ENCODE assay signal across 8 cellular contexts in the genomic region with DNA sequence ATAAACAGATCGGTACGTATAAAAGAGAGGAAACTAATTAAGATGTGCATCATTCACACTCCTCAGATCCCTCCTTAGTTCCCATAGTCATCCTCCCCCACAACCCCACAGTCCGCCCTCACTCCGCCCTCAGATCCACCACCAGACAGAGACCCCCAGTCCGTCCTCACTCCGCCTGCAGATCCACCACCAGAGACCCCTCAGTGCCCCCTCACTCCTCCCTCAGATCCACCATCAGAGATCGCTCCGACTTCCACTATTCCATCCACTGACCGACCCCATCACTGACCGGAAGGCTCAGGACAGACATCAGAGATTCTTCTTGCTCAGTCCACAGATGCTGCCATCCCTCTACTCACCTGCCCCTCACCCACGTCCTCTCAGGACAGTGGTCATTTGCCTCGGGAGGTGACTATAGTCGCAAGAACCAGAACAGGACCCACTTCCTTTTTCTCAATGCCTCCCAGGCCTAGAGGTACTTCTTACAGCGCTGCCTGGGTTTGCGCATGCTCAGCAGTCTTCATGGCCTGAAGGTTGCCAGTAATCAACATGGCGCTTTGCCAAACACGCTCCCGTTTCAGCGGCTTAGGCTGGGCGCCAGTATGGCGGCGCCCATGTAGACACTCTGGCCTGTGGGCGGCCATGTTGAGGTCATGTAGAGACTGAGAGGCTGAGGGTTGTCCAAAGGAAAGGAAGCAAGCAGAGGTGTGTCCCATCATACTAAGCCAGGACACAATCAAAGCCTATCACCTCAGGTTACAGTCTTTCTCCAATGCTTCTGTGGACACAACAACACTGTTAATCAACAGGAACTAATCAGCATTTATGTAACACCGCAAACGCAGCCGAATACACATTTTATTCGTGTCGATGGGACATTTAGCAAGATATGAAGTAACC. TPM values are rescaled to one million over a fixed set of nuclear protein-coding genes. Genes with fewer than 3 reads are reported as not detected.
DNase-seq lines count a peak whose midpoint lies in the region; ATAC-seq, FAIRE-seq and TF ChIP-seq lines count a peak whose summit lies in the region.

A gene (minus strand): TSS at position 508 of the 900 bp plus-strand sequence. CDS start 3,009 bp downstream, outside the sequence.

- peak within 1 kb of the TSS; percentile 89 for H3K4me3 ChIP-seq in AG09309 (ENCODE audit: control insufficient read depth, low read depth, low read length)
- H3K4me3 ChIP-seq in keratinocyte (ENCODE audit: control insufficient read depth in 2 of 3, extremely low read depth in 1 of 3, insufficient read depth in 2 of 3, low read depth in 1 of 3, low read length in 3 of 3) = peak within 1 kb of the TSS; percentile 65 to 92 (median 71)

- DNase-seq in AG09309 (ENCODE audit: low read depth) = peak; percentile 92
- peak; percentile 85 to 96 for DNase-seq in NCI-H446 (lab: John Stamatoyannopoulos, UW)
- peak; percentile 90 for DNase-seq in activated CD4-positive, CD25-positive, alpha-beta regulatory T cell treated with anti-CD3 and anti-CD28 coated beads, Interleukin-2, amount 50 U/mL, for 16 hours (ENCODE audit: low read depth, low spot score)
- peak; percentile 42 to 91 for DNase-seq in cerebellar nuclear complex (lab: John Stamatoyannopoulos, UW)
- peak; percentile 80 for DNase-seq in keratinocyte (ENCODE audit: low read depth, low spot score)
- DNase-seq in stimulated activated CD4-positive, alpha-beta T cell treated with anti-CD3 and anti-CD28 coated beads, Interleukin-15, amount 100 ng/mL, for 1 hour (ENCODE audit: low read depth in 1 of 2, low spot score in 1 of 2) = peak; percentile 87 to 96

- peak; percentile 93 for FAIRE-seq in keratinocyte (lab: Jason Lieb, UNC)

- no peaks in the 10 kb centered on the region for H3K36me3 ChIP-seq in keratinocyte (ENCODE audit: control insufficient read depth in 2 of 2, extremely low read depth in 1 of 2, insufficient read depth in 2 of 2, low read length in 2 of 2)

- H3K4me2 ChIP-seq in keratinocyte (ENCODE audit: control insufficient read depth, extremely low read depth, insufficient read depth, low read depth, low read length) = peak within 1 kb of the TSS; percentile 85

- H2AFZ ChIP-seq in keratinocyte (ENCODE audit: control insufficient read depth, low read length) = peak within 1 kb of the TSS; percentile 100

- no peaks in the 10 kb centered on the region for H3K9me1 ChIP-seq in keratinocyte (ENCODE audit: control insufficient read depth, extremely low read depth, insufficient read depth, low read length)

- peak within 1 kb of the TSS; percentile 89 for H3K9ac ChIP-seq in keratinocyte (ENCODE audit: control insufficient read depth, extremely low read depth, insufficient read depth, low read length)

- H3K27ac ChIP-seq in keratinocyte (ENCODE audit: control insufficient read depth, insufficient read depth, low read length) = peak within 1 kb of the TSS; percentile 85

- H4K20me1 ChIP-seq in keratinocyte (ENCODE audit: control insufficient read depth, extremely low read depth, insufficient read depth, low read length) = no peaks in the 10 kb centered on the region

- H3K4me1 ChIP-seq in keratinocyte (ENCODE audit: control insufficient read depth, extremely low read depth, insufficient read depth, low read length) = peaks cover 11% of the 10 kb centered on the region

- ATAC-seq in GM19025 (IDR thresholded peaks at IDR 0.05; ENCODE audit: low read depth, unreplicated experiment) (peak; percentile 95), HG03342 (IDR thresholded peaks at IDR 0.05; ENCODE audit: unreplicated experiment) (peak; percentile 97)

- no peaks in the 10 kb centered on the region for H3K9me3 ChIP-seq in keratinocyte (ENCODE audit: control insufficient read depth, low read depth, low read length)

- TF ChIP-seq CTCF in AG09309 (IDR thresholded peaks at IDR 0.05; ENCODE audit: control insufficient read depth, insufficient read depth, low read depth, low read length, missing control alignments) = no peak
- no peak for TF ChIP-seq CTCF in keratinocyte (optimal IDR thresholded peaks at IDR 0.05 in 1 of 3, IDR thresholded peaks at IDR 0.05 in 1 of 3, conservative IDR thresholded peaks at IDR 0.05 in 1 of 3; ENCODE audit: extremely low read depth in 1 of 3, insufficient read depth in 2 of 3, low read length in 3 of 3)

- dilution Hi-C loops in keratinocyte (cut with MboI; ENCODE audit: extremely low pct_ligation_motif_present, low sequenced_read_pairs) = no loop called here

- no peaks in the 10 kb centered on the region for H3K27me3 ChIP-seq in keratinocyte (ENCODE audit: control insufficient read depth, extremely low read depth, insufficient read depth, low read length)

- peaks cover 20% of the 10 kb centered on the region for H3K79me2 ChIP-seq in keratinocyte (ENCODE audit: control insufficient read depth, insufficient read depth, low read length)

RNA-seq across cellular contexts. Expression of the gene that starts here (rescaled TPM):
- polyA plus RNA-seq in keratinocyte = 2.7 to 4.0 TPM (median 2.9 TPM) in 3 replicates
- polyA plus RNA-seq in keratinocyte (2011; ENCODE audit: low read depth) = 1.0 TPM
- 0.86 and 2.3 TPM in 2 replicates for polyA plus RNA-seq in keratinocyte (2011; cell fraction: cytosol; rRNA removed)
- 4.2 and 4.8 TPM in 2 replicates for polyA plus RNA-seq in keratinocyte (2011; cell fraction: nucleus; rRNA removed)
- 1.5 and 2.4 TPM in 2 replicates for polyA plus RNA-seq in keratinocyte (2012; ENCODE audit: low replicate concordance)
- 0.85 to 12.8 TPM (median 7.3 TPM) in 3 replicates for polyA minus RNA-seq in keratinocyte
- 4.8 TPM for polyA minus RNA-seq in keratinocyte (2011; cell fraction: cytosol; rRNA and poly(A)+ RNA removed)
- 9.5 and 18.8 TPM in 2 replicates for polyA minus RNA-seq in keratinocyte (2011; cell fraction: nucleus; rRNA and poly(A)+ RNA removed)

Comparison
In these comparisons a context has a peak if more than half of its experiments do, and no peak if none do; other contexts are left out.
1. Peak in every context shown above with its lines: DNase-seq, ATAC-seq, H3K4me3 ChIP-seq and H3K27ac ChIP-seq.